ENCODE assay signal across 27 cellular contexts in the genomic region with DNA sequence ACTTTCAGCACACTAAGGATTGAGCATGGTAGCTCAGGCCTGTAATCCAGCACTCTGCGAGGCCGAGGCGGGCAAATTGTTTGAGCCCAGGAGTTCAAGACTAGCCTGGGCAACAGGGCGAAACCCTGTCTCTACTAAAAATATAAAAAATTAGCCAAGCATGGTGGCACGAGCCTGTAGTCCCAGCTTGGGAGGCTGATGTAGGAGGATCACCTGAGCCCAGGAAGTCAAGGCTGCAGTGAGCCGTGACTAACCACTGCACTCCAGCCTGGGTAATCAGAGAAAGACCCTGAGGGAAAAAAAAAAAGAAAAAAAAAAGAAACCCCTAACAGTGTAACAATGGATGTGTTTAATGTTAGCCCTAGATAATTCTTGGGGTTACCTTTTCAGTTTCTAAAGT. TPM values are rescaled to one million over a fixed set of nuclear protein-coding genes. Genes with fewer than 3 reads are reported as not detected.
DNase-seq lines count a peak whose midpoint lies in the region; ATAC-seq and TF ChIP-seq lines count a peak whose summit lies in the region.
"Had no signal": no experiment of that assay in that cellular context is flagged by ENCODE, and none has a peak within 500 bp of the region (broad histone marks: within the 10 kb centered on the region; RNA-seq: fewer than 3 reads in every experiment).

No MANE protein-coding gene starts in this region.

- no peaks in the 10 kb centered on the region for H3K9me2 ChIP-seq in Karpas-422 (replicated peaks; ENCODE audit: insufficient read depth, low read length)

- intact Hi-C loops in esophagus muscularis mucosa (cut with DNase I), result no loop called here

- 82% methylated on average over 6 of the region's 6 CpGs for WGBS in esophagus muscularis mucosa

- peak overlapping the region; percentile 48 for H3K9ac ChIP-seq in Karpas-422 (ENCODE audit: low read length)

- no peaks in the 10 kb centered on the region for H3K9me3 Mint-ChIP-seq in nephron progenitor cell
- H3K9me3 Mint-ChIP-seq: activated CD8-positive, alpha-beta T cell treated with anti-CD3 and anti-CD28 coated beads for 36 hours had no signal

- H3K9me3 ChIP-seq in Karpas-422 (ENCODE audit: low read length), result no peaks in the 10 kb centered on the region
- no peaks in the 10 kb centered on the region for H3K9me3 ChIP-seq in esophagus muscularis mucosa
- H3K9me3 ChIP-seq: gastrocnemius medialis, lower lobe of right lung, psoas muscle, thoracic aorta had no signal

- H3K27ac Mint-ChIP-seq in nephron progenitor cell, result no peak overlapping the region
- H3K27ac Mint-ChIP-seq: activated CD8-positive, alpha-beta T cell treated with anti-CD3 and anti-CD28 coated beads for 36 hours had no signal

- H3K4me3 ChIP-seq in GM12865 (ENCODE audit: low read depth, low read length), result peak overlapping the region; percentile 33
- peak overlapping the region; percentile 40 for H3K4me3 ChIP-seq in Karpas-422 (ENCODE audit: low read length)
- H3K4me3 ChIP-seq in esophagus muscularis mucosa, result no peak overlapping the region
- H3K4me3 ChIP-seq: gastrocnemius medialis, lower lobe of right lung, psoas muscle, thoracic aorta had no signal

- peaks cover 5% of the 10 kb centered on the region for H3K4me1 Mint-ChIP-seq in nephron progenitor cell

- H3K4me2 ChIP-seq in Karpas-422 (ENCODE audit: low read depth, low read length, poor library complexity, severe bottlenecking), result peak overlapping the region; percentile 84

- no peak for TF ChIP-seq CTCF in GM12865 (IDR thresholded peaks at IDR 0.05; ENCODE audit: insufficient read depth, low read depth, low read length, missing control alignments)
- TF ChIP-seq CTCF in nephron progenitor cell (IDR thresholded peaks at IDR 0.05), result no peak
- no peak for TF ChIP-seq CTCF in esophagus muscularis mucosa (IDR thresholded peaks at IDR 0.05)

- H3K27ac ChIP-seq in Karpas-422 (ENCODE audit: low read length) (peak overlapping the region; percentile 97), esophagus muscularis mucosa (replicated peaks in 1 of 4) (no peak overlapping the region)
- H3K27ac ChIP-seq: brain microvascular endothelial cell, gastrocnemius medialis, lower lobe of right lung, psoas muscle, thoracic aorta had no signal

- H2AFZ ChIP-seq in Karpas-422 (ENCODE audit: low read length), result no peak overlapping the region

- H3K79me2 ChIP-seq in Karpas-422 (ENCODE audit: low read length), result peaks cover 23% of the 10 kb centered on the region

- H3K27me3 ChIP-seq in Karpas-422 (ENCODE audit: low read length) (no peaks in the 10 kb centered on the region), esophagus muscularis mucosa (no peaks in the 10 kb centered on the region)
- H3K27me3 ChIP-seq: brain microvascular endothelial cell, gastrocnemius medialis had no signal

- TF ChIP-seq POLR2A in esophagus muscularis mucosa (IDR thresholded peaks at IDR 0.05; ENCODE audit: low read depth), result no peak

- DNase-seq in GM12865 (ENCODE audit: low read depth) (peak; percentile 59), Karpas-422 (peak; percentile 74), nephron progenitor cell (peak; percentile 6), amygdala (lab: John Stamatoyannopoulos, UW) (no peak), esophagus muscularis mucosa (ENCODE audit: extremely low spot score) (no peak), NCI-H82 treated with DMSO at 0.1 percent for 48 hours (lab: John Stamatoyannopoulos, UW; ENCODE audit: unreplicated experiment) (no peak)
- DNase-seq: activated CD4-positive, CD25-positive, alpha-beta regulatory T cell treated with anti-CD3 and anti-CD28 coated beads, Interleukin-2, amount 50 U/mL, for 72 hours; activated CD8-positive, alpha-beta T cell treated with anti-CD3 and anti-CD28 coated beads for 36 hours; activated gamma-delta T cell; activated T-cell treated with anti-CD3 and anti-CD28 coated beads for 4 hours; brain microvascular endothelial cell; DND-41; effector memory CD4-positive, alpha-beta T cell; gastrocnemius medialis; hypothalamus; islet precursor cell; KG1; lower lobe of right lung; NCI-H187; NCI-H2227 treated with DMSO at 0.1 percent for 48 hours; NCI-H748 treated with DMSO at 0.1 percent for 48 hours; PC-3; psoas muscle; SHP77 had no signal

- H4K20me1 ChIP-seq in Karpas-422 (ENCODE audit: insufficient read depth, low read depth, low read length), result 0 out of 2 replicates have a peak, but pooled peaks cover 3% of the 10 kb centered on the region

- H3K27me3 Mint-ChIP-seq in nephron progenitor cell (ENCODE audit: low read depth, poor library complexity), result no peaks in the 10 kb centered on the region
- H3K27me3 Mint-ChIP-seq: activated CD8-positive, alpha-beta T cell treated with anti-CD3 and anti-CD28 coated beads for 36 hours had no signal

- no peak for TF ChIP-seq EP300 in esophagus muscularis mucosa (IDR thresholded peaks at IDR 0.05)

- peak; percentile 47 for ATAC-seq in GM21447 (IDR thresholded peaks at IDR 0.05; ENCODE audit: unreplicated experiment)
- ATAC-seq: activated CD8-positive, alpha-beta T cell treated with anti-CD3 and anti-CD28 coated beads for 36 hours; esophagus mucosa; gastrocnemius medialis; lower lobe of right lung; PC-3; psoas muscle had no signal

- H3K4me1 ChIP-seq in Karpas-422 (ENCODE audit: low read length) (peaks cover 61% of the 10 kb centered on the region), esophagus muscularis mucosa (no peaks in the 10 kb centered on the region)
- H3K4me1 ChIP-seq: gastrocnemius medialis, lower lobe of right lung, psoas muscle had no signal

- H3K36me3 Mint-ChIP-seq in nephron progenitor cell (ENCODE audit: low read depth), result peaks cover 46% of the 10 kb centered on the region

- no peak overlapping the region for H3K4me3 Mint-ChIP-seq in nephron progenitor cell
- H3K4me3 Mint-ChIP-seq: activated CD8-positive, alpha-beta T cell treated with anti-CD3 and anti-CD28 coated beads for 36 hours had no signal

- H3K36me3 ChIP-seq in Karpas-422 (ENCODE audit: insufficient read depth, low read length) (peaks cover 38% of the 10 kb centered on the region), esophagus muscularis mucosa (peaks cover 72 to 99% (median 96%) of the 10 kb centered on the region in 4 donors)

RNA-seq across cellular contexts. Expression of a gene that starts 24.0 kb away (rescaled TPM):
- 51.1 and 90.9 TPM in 2 replicates for total RNA-seq in Karpas-422 (2014; rRNA removed; shearing (Covaris generic); ENCODE audit: low replicate concordance)
- 10 to 100 TPM; 32.6 to 43.5 (median 36.1) TPM for total RNA-seq in esophagus muscularis mucosa

RNA-seq across cellular contexts. Expression of a gene that starts 26.6 kb away (rescaled TPM):
- total RNA-seq in Karpas-422 (2014; rRNA removed; shearing (Covaris generic); ENCODE audit: low replicate concordance), result 45.5 and 55.8 TPM in 2 replicates
- 10 to 100 TPM; 39.1 to 59.8 (median 54.7) TPM for total RNA-seq in esophagus muscularis mucosa

Comparison
In these comparisons a context has a peak if more than half of its experiments do, and no peak if none do; other contexts are left out.
1. DNase-seq: peak in GM12865 (single experiment), Karpas-422 (single experiment) and nephron progenitor cell (single experiment); none in amygdala (0 of 56), esophagus muscularis mucosa (single experiment) and NCI-H82 treated with DMSO at 0.1 percent for 48 hours (single experiment).
2. H3K4me3 ChIP-seq: peak in GM12865 (single experiment) and Karpas-422 (single experiment); none in esophagus muscularis mucosa (0 of 4).